Comparison of ENCODE assay signal across 18 cellular contexts in genomic region chr7:127769137-127769536, GRCh38.
"Had no signal": no experiment of that assay in that cellular context is flagged by ENCODE, and none has a peak within 500 bp of the region (broad histone marks: within the 10 kb centered on the region; RNA-seq: fewer than 3 reads in every experiment).

No MANE protein-coding gene starts in this region.

- DNase-seq: activated naive CD8-positive, alpha-beta T cell treated with anti-CD3 and anti-CD28 coated beads, Interleukin-2, amount 10 ng/mL, durations not matched to agents 7 days and 5 days; activated T-cell treated with anti-CD3 and anti-CD28 coated beads, Interleukin-2, amount 50 U/mL, for 1 hour; amygdala; kidney glomerular epithelial cell; left ventricle myocardium inferior; midbrain; nephron progenitor cell; occipital lobe; posterior cingulate gyrus; sigmoid colon; stimulated activated CD4-positive, alpha-beta T cell treated with anti-CD3 and anti-CD28 coated beads, Interleukin-2, amount 100 ng/mL, for 48 hours; stimulated activated CD8-positive, alpha-beta memory T cell treated with anti-CD3 and anti-CD28 coated beads, Interleukin-4, amount 100 ng/mL, for 48 hours; stimulated activated naive CD4-positive, alpha-beta T cell; T-helper 1 cell; testis; WERI-Rb-1 had no signal

- H3K36me3 ChIP-seq: cardiac muscle cell, left ventricle myocardium inferior, sigmoid colon, WERI-Rb-1 had no signal

- H3K27me3 Mint-ChIP-seq: activated naive CD8-positive, alpha-beta T cell treated with anti-CD3 and anti-CD28 coated beads, Interleukin-2, amount 10 ng/mL, durations not matched to agents 7 days and 5 days had no signal

- H3K9me3 ChIP-seq: left ventricle myocardium inferior, sigmoid colon, testis had no signal

- H3K27me3 ChIP-seq: cardiac muscle cell, hepatocyte, sigmoid colon, testis had no signal

- H3K27ac Mint-ChIP-seq: activated naive CD8-positive, alpha-beta T cell treated with anti-CD3 and anti-CD28 coated beads, Interleukin-2, amount 10 ng/mL, durations not matched to agents 7 days and 5 days; nephron progenitor cell had no signal

- H3K4me2 ChIP-seq: hepatocyte had no signal

- H3K4me1 ChIP-seq: testis had no signal

- H3K4me3 ChIP-seq: cardiac muscle cell, hepatocyte, left ventricle myocardium inferior, sigmoid colon, testis had no signal

- H3K27ac ChIP-seq: cardiac muscle cell, hepatocyte, left ventricle myocardium inferior, sigmoid colon, testis, WERI-Rb-1 had no signal

- H3K9me3 Mint-ChIP-seq: nephron progenitor cell had no signal

- H3K4me3 Mint-ChIP-seq: activated naive CD8-positive, alpha-beta T cell treated with anti-CD3 and anti-CD28 coated beads, Interleukin-2, amount 10 ng/mL, durations not matched to agents 7 days and 5 days; nephron progenitor cell had no signal

- H2AFZ ChIP-seq: hepatocyte had no signal
